18 cellular contexts compared by ENCODE assay signal in genomic region chr1:179108644-179109043, GRCh38. TPM values are rescaled to one million over a fixed set of nuclear protein-coding genes. Genes with fewer than 3 reads are reported as not detected.
DNase-seq lines count a peak whose midpoint lies in the region; ATAC-seq and TF ChIP-seq lines count a peak whose summit lies in the region.
"Had no signal": no experiment of that assay in that cellular context is flagged by ENCODE, and none has a peak within 500 bp of the region (broad histone marks: within the 10 kb centered on the region; RNA-seq: fewer than 3 reads in every experiment).

No MANE protein-coding gene starts in this region.

- H3F3A ChIP-seq in Loucy (ENCODE audit: low read depth): no peaks in the 10 kb centered on the region

- H3K4me1 Mint-ChIP-seq in HFFc6 (ENCODE audit: low read depth): peaks cover 36% of the 10 kb centered on the region
- H3K4me1 Mint-ChIP-seq in T-cell: no peaks in the 10 kb centered on the region
- H3K4me1 Mint-ChIP-seq: CD14-positive monocyte; CD4-positive, alpha-beta memory T cell had no signal

- H3K79me2 ChIP-seq in Loucy (ENCODE audit: insufficient read depth, low read length): no peaks in the 10 kb centered on the region

- H3K36me3 ChIP-seq in Loucy (ENCODE audit: insufficient read depth, low read length): peaks cover 23% of the 10 kb centered on the region; the same call in 1 of the 2 replicates
- H3K36me3 ChIP-seq in right lobe of liver: peaks cover 0 to 31% (median 8%) of the 10 kb centered on the region in 4 donors
- H3K36me3 ChIP-seq in psoas muscle (ENCODE audit: insufficient read depth in 1 of 2, low read depth in 1 of 2): peaks cover 15 to 41% of the 10 kb centered on the region in 2 donors

- H3K4me3 ChIP-seq in Loucy (ENCODE audit: low read length, poor library complexity, severe bottlenecking) (peak overlapping the region; percentile 64), right lobe of liver (no peak overlapping the region), psoas muscle (no peak overlapping the region)

- H3K4me1 ChIP-seq in Loucy (ENCODE audit: insufficient read depth, low read length, poor library complexity, severe bottlenecking) (peaks cover 34% of the 10 kb centered on the region), right lobe of liver (peaks cover 0 to 34% (median 13%) of the 10 kb centered on the region in 4 donors), psoas muscle (peaks cover 16% of the 10 kb centered on the region)

- intact Hi-C loops in right lobe of liver (cut with DNase I) (no loop called here), psoas muscle (cut with DNase I) (no loop called here)

- no peak for TF ChIP-seq POLR2A in right lobe of liver (IDR thresholded peaks at IDR 0.05)

- 73% methylated on average over 2 of the region's 2 CpGs for WGBS in right lobe of liver (ENCODE audit: insufficient coverage, low coverage, low lambda C conversion rate, missing lambda C conversion rate)
- WGBS in psoas muscle, 3 donors: 90 to 97% (median 94%) methylated on average over 2 of the region's 2 CpGs

- DNase-seq in HFFc6 (no peak), right lobe of liver (peak in 2 of 3 donors; percentile 67 to 82), psoas muscle (no peak), NCI-H2107 (lab: John Stamatoyannopoulos, UW) (no peak), T-cell (no peak), SHP77 treated with DMSO at 0.1 percent for 48 hours (lab: John Stamatoyannopoulos, UW) (no peak)
- DNase-seq: ACHN; AML-193; CD4-positive, alpha-beta memory T cell; DMS79 treated with DMSO at 0.1 percent for 48 hours; GF-D8; H9; KBM-7 had no signal

- H3K27me3 Mint-ChIP-seq in HFFc6 (ENCODE audit: insufficient read depth) (peaks cover 14% of the 10 kb centered on the region; the same call in 1 of the 2 replicates), T-cell (no peaks in the 10 kb centered on the region)
- H3K27me3 Mint-ChIP-seq: CD4-positive, alpha-beta memory T cell; IgD-negative memory B cell had no signal

- H3K9me3 ChIP-seq in Loucy (ENCODE audit: insufficient read depth, low read depth, low read length): no peaks in the 10 kb centered on the region
- H3K9me3 ChIP-seq in right lobe of liver: no peaks in the 10 kb centered on the region
- H3K9me3 ChIP-seq in psoas muscle: no peaks in the 10 kb centered on the region

- H3K4me3 Mint-ChIP-seq in HFFc6 (no peak overlapping the region), T-cell (no peak overlapping the region)
- H3K4me3 Mint-ChIP-seq: CD14-positive monocyte; CD4-positive, alpha-beta memory T cell; H9; IgD-negative memory B cell had no signal

- peak overlapping the region in 1 of 3 donors; percentile 39 for H3K27ac ChIP-seq in right lobe of liver
- peak overlapping the region; percentile 48 for H3K27ac ChIP-seq in psoas muscle
- H3K27ac ChIP-seq: HL-60 had no signal

- POLR2A ChIA-PET in T-cell (lab: Charles Lee): interaction anchor here in 1 of 2 donors (0.6 kb wide), 1 partner anchor 14 kb away, joined by 3 read pairs; no protein-coding TSS in a partner anchor

- H3K9me2 ChIP-seq in Loucy (replicated peaks; ENCODE audit: low read depth, low read length): no peaks in the 10 kb centered on the region

- H3K27ac Mint-ChIP-seq in HFFc6 (peak overlapping the region; percentile 51; the same call in 1 of the 2 replicates), T-cell (no peak overlapping the region)
- H3K27ac Mint-ChIP-seq: CD4-positive, alpha-beta memory T cell had no signal

- CTCF ChIA-PET in T-cell (lab: Charles Lee): interaction anchor here in 1 of 2 donors (1.2 kb wide), 1 partner anchor 195 kb away, joined by 4 read pairs; no protein-coding TSS in a partner anchor

- no peak for TF ChIP-seq CTCF in HFFc6 (IDR thresholded peaks at IDR 0.05)
- TF ChIP-seq CTCF in Loucy (conservative IDR thresholded peaks at IDR 0.05; ENCODE audit: low read length): no peak
- no peak for TF ChIP-seq CTCF in right lobe of liver (IDR thresholded peaks at IDR 0.05)
- TF ChIP-seq CTCF in psoas muscle (IDR thresholded peaks at IDR 0.05): no peak

- H3K4me2 ChIP-seq in Loucy (ENCODE audit: low read depth, low read length, poor library complexity, severe bottlenecking): peak overlapping the region; percentile 56

- H3K9ac ChIP-seq in Loucy (ENCODE audit: low read depth, low read length, poor library complexity, severe bottlenecking): peak overlapping the region; percentile 67

- H4K20me1 ChIP-seq in Loucy (ENCODE audit: insufficient read depth, low read length, poor library complexity, severe bottlenecking): no peaks in the 10 kb centered on the region

- H3K9me3 Mint-ChIP-seq in HFFc6 (no peaks in the 10 kb centered on the region), T-cell (no peaks in the 10 kb centered on the region)
- H3K9me3 Mint-ChIP-seq: CD4-positive, alpha-beta memory T cell; H9; IgD-negative memory B cell had no signal

- peaks cover 37% of the 10 kb centered on the region for H3K36me3 Mint-ChIP-seq in HFFc6 (ENCODE audit: low read depth)
- H3K36me3 Mint-ChIP-seq in T-cell: peaks cover 43% of the 10 kb centered on the region

- no peaks in the 10 kb centered on the region for H3K27me3 ChIP-seq in Loucy (ENCODE audit: insufficient read depth, low read length, poor library complexity, severe bottlenecking)
- H3K27me3 ChIP-seq in right lobe of liver: no peaks in the 10 kb centered on the region
- no peaks in the 10 kb centered on the region for H3K27me3 ChIP-seq in psoas muscle (ENCODE audit: insufficient read depth in 3 of 3, low read length in 2 of 3)

- ATAC-seq in right lobe of liver (peak; percentile 34 to 75 (median 74)), psoas muscle (no peak), HG03571 (IDR thresholded peaks at IDR 0.05; ENCODE audit: unreplicated experiment) (no peak), T-cell (replicated peaks in 1 of 4) (no peak)

- H2AFZ ChIP-seq in Loucy (ENCODE audit: low read length): no peak overlapping the region

RNA-seq across cellular contexts. Expression of gene TOR3A, which starts 26.8 kb away (rescaled TPM):
- total RNA-seq in HFFc6 (2021; fragmentation: NEBNext Ultra II Directional; extraction: Animal tissue kit (Norgen Biotek cat#: 25700)): 10 to 100 TPM; 21.4 to 27.6 (median 24.5) TPM
- total RNA-seq in right lobe of liver: 10 to 100 TPM in 4 of 6 experiments, 1 to 10 TPM in 2; 4.7 to 52.8 (median 13.1) TPM
- 10 to 100 TPM; 16.5 to 36.0 (median 24.9) TPM for total RNA-seq in psoas muscle
- 10 to 100 TPM; 13.5 to 23.4 (median 16.2) TPM for polyA plus RNA-seq in psoas muscle
- 10 to 100 TPM; 19.1 to 30.6 (median 23.7) TPM for total RNA-seq in T-cell

Comparison
In these comparisons a context has a peak if more than half of its experiments do, and no peak if none do; other contexts are left out.
1. DNase-seq: peak in right lobe of liver (2 of 3); none in HFFc6 (single experiment), psoas muscle (0 of 2), NCI-H2107 (single experiment), T-cell (0 of 34) and SHP77 treated with DMSO at 0.1 percent for 48 hours (single experiment).
2. ATAC-seq: peak in right lobe of liver (4 of 4); none in psoas muscle (0 of 4), HG03571 (single experiment) and T-cell (0 of 4).